In the genomic region with DNA sequence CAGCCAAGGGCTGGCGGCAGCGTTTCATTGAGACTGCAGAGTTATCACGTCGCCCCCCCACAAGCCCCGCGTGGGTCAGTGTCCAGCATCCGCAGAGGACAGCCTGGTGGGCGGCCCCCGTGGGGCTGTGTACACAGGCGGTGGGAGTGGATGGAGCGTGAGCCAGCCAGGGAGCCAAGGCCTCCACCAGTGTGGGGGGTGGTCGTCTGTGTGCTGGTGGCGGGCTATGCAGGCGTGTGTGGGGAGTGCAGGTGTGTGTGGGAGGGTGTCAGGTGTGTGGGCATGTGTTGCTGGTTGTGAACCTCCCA, we compare ENCODE assay signal across 16 cellular contexts. TPM values are rescaled to one million over a fixed set of nuclear protein-coding genes. Genes with fewer than 3 reads are reported as not detected.
"Had no signal": no experiment of that assay in that cellular context is flagged by ENCODE, and none has a peak within 500 bp of the region (broad histone marks: within the 10 kb centered on the region; RNA-seq: fewer than 3 reads in every experiment).

No MANE protein-coding gene starts in this region.

- H3K36me3 ChIP-seq: brain microvascular endothelial cell had no signal

- H3K4me3 ChIP-seq: psoas muscle, smooth muscle cell had no signal

- H3K27ac ChIP-seq: brain microvascular endothelial cell, psoas muscle had no signal

- H3K9me3 ChIP-seq: psoas muscle had no signal

- H3K4me1 ChIP-seq: psoas muscle had no signal

- ATAC-seq: activated CD8-positive, alpha-beta T cell treated with anti-CD3 and anti-CD28 coated beads, Interleukin-2, amount 10 ng/mL, durations not matched to agents 7 days and 5 days; psoas muscle had no signal

- H3K4me2 ChIP-seq: smooth muscle cell had no signal

- DNase-seq: activated B cell treated with CpG ODN at 0.5 μM for 24 hours; activated CD4-positive, alpha-beta T cell treated with anti-CD3 and anti-CD28 coated beads, Interleukin-2, amount 10 ng/mL, durations not matched to agents 24 days and 14 days; activated CD8-positive, alpha-beta T cell treated with anti-CD3 and anti-CD28 coated beads, Interleukin-2, amount 10 ng/mL, durations not matched to agents 7 days and 5 days; activated gamma-delta T cell treated with Interleukin-2 at 50 U/mL for 16 hours; activated naive CD8-positive, alpha-beta T cell treated with anti-CD3 and anti-CD28 coated beads, Interleukin-2, amount 10 ng/mL, durations not matched to agents 7 days and 5 days; effector memory CD4-positive, alpha-beta T cell; left cardiac atrium; mammary epithelial cell; occipital lobe; psoas muscle; T-helper 2 cell had no signal

RNA-seq across cellular contexts. Expression of gene NKX1-1, which starts 56.5 kb away (rescaled TPM):
- total RNA-seq: activated B cell treated with CpG ODN at 0.5 μM for 24 hours; activated CD4-positive, alpha-beta T cell treated with anti-CD3 and anti-CD28 coated beads, Interleukin-2, amount 10 ng/mL, durations not matched to agents 24 days and 14 days; activated CD8-positive, alpha-beta T cell treated with anti-CD3 and anti-CD28 coated beads, Interleukin-2, amount 10 ng/mL, durations not matched to agents 7 days and 5 days; activated naive CD8-positive, alpha-beta T cell treated with anti-CD3 and anti-CD28 coated beads, Interleukin-2, amount 10 ng/mL, durations not matched to agents 7 days and 5 days; left cardiac atrium; mammary epithelial cell; mucosa of gallbladder; occipital lobe; psoas muscle; smooth muscle cell; temporal lobe; ureter had no signal
- polyA plus RNA-seq: mammary epithelial cell, psoas muscle, smooth muscle cell had no signal
